Comparison of ENCODE assay signal across 35 cellular contexts in the genomic region with DNA sequence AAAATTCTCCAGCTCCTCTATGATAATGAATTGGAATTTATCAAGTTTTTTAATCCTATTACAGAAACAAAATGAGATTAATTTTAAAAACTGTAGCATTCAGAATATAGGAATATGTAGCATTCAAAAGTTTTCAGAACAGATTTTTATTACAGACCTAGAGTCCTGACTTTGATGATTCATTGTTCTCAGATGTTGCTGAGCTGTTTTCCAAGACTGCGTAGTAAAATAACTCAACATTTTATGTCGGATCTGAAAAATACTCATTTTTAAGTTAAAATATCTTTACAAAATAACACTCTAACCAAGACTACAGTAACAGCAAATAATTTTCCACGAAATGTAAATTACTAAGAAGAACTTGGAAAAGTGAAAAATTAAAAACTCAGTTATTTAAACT.
"Had no signal": no experiment of that assay in that cellular context is flagged by ENCODE, and none has a peak within 500 bp of the region (broad histone marks: within the 10 kb centered on the region; RNA-seq: fewer than 3 reads in every experiment).

No MANE protein-coding gene starts in this region.

- H3K36me3 Mint-ChIP-seq: activated CD4-positive, alpha-beta memory T cell treated with anti-CD3 and anti-CD28 coated beads for 36 hours; activated naive CD4-positive, alpha-beta T cell treated with anti-CD3 and anti-CD28 coated beads, Interleukin-2, amount 10 ng/mL, durations not matched to agents 7 days and 5 days; mesothelial cell of epicardium had no signal

- H3K4me1 Mint-ChIP-seq: activated CD4-positive, alpha-beta T cell treated with anti-CD3 and anti-CD28 coated beads, Interleukin-2, amount 10 ng/mL, durations not matched to agents 24 days and 14 days; activated naive CD4-positive, alpha-beta T cell treated with anti-CD3 and anti-CD28 coated beads, Interleukin-2, amount 10 ng/mL, durations not matched to agents 7 days and 5 days; activated naive CD8-positive, alpha-beta T cell treated with anti-CD3 and anti-CD28 coated beads, Interleukin-2, amount 10 ng/mL, durations not matched to agents 7 days and 5 days; mesothelial cell of epicardium; naive thymus-derived CD4-positive, alpha-beta T cell; stimulated activated memory B cell treated with anti-CD40 and anti-IgM and Interleukin-4, amounts not matched to agents 10 μg/mL and 1 μg/mL and 100 μg/mL, for 72 hours; stimulated activated naive CD8-positive, alpha-beta T cell treated with anti-CD3 and anti-CD28 coated beads, Interleukin-15, amount 100 ng/mL, for 72 hours had no signal

- H3K27ac Mint-ChIP-seq: activated CD4-positive, alpha-beta memory T cell treated with anti-CD3 and anti-CD28 coated beads for 36 hours; activated CD4-positive, alpha-beta T cell treated with anti-CD3 and anti-CD28 coated beads, Interleukin-2, amount 10 ng/mL, durations not matched to agents 24 days and 14 days; activated naive CD4-positive, alpha-beta T cell treated with anti-CD3 and anti-CD28 coated beads, Interleukin-2, amount 10 ng/mL, durations not matched to agents 7 days and 5 days; activated naive CD8-positive, alpha-beta T cell treated with anti-CD3 and anti-CD28 coated beads, Interleukin-2, amount 10 ng/mL, durations not matched to agents 7 days and 5 days; effector memory CD8-positive, alpha-beta T cell; mesothelial cell of epicardium; naive thymus-derived CD4-positive, alpha-beta T cell; progenitor cell of endocrine pancreas; stimulated activated memory B cell treated with anti-CD40 and anti-IgM and Interleukin-4, amounts not matched to agents 10 μg/mL and 1 μg/mL and 100 μg/mL, for 72 hours; stimulated activated naive CD8-positive, alpha-beta T cell treated with anti-CD3 and anti-CD28 coated beads, Interleukin-15, amount 100 ng/mL, for 72 hours; T-helper 1 cell treated with Interleukin-12 subunit alpha and Interleukin-12 subunit beta and Interleukin-4 antibody, amounts not matched to agents 30 μg/mL and 1 μg/mL, for 36 hours had no signal

- DNase-seq: activated CD4-positive, alpha-beta memory T cell treated with anti-CD3 and anti-CD28 coated beads for 36 hours; activated CD4-positive, alpha-beta T cell treated with anti-CD3 and anti-CD28 coated beads, Interleukin-2, amount 10 ng/mL, durations not matched to agents 24 days and 14 days; activated CD4-positive, CD25-positive, alpha-beta regulatory T cell treated with anti-CD3 and anti-CD28 coated beads, Interleukin-2, amount 50 U/mL, for 72 hours; activated CD8-positive, alpha-beta memory T cell treated with anti-CD3 and anti-CD28 coated beads, Interleukin-2, amount 50 U/mL, for 4 hours; activated gamma-delta T cell; activated naive CD4-positive, alpha-beta T cell treated with anti-CD3 and anti-CD28 coated beads, Interleukin-2, amount 10 ng/mL, durations not matched to agents 7 days and 5 days; activated naive CD8-positive, alpha-beta T cell treated with anti-CD3 and anti-CD28 coated beads, Interleukin-2, amount 10 ng/mL, durations not matched to agents 7 days and 5 days; activated T-cell treated with anti-CD3 and anti-CD28 coated beads, Interleukin-2, amount 50 U/mL, for 1 hour; amniotic stem cell; caudate nucleus; cortex of kidney; effector memory CD8-positive, alpha-beta T cell; gastrocnemius medialis; glutamatergic neuron; hippocampal formation; kidney; left colon; mammary epithelial cell; naive thymus-derived CD4-positive, alpha-beta T cell; ovary; right lobe of liver; stimulated activated CD4-positive, alpha-beta T cell treated with anti-CD3 and anti-CD28 coated beads, Interleukin-1b, Interleukin-23, amount 100 ng/mL, for 48 hours; stimulated activated CD4-positive, alpha-beta T cell treated with anti-CD3 and anti-CD28 coated beads, Interleukin-4, amount 100 ng/mL, for 4 hours; stimulated activated CD8-positive, alpha-beta memory T cell treated with anti-CD3 and anti-CD28 coated beads, Interleukin-4, amount 100 ng/mL, for 48 hours; stimulated activated naive CD8-positive, alpha-beta T cell treated with anti-CD3 and anti-CD28 coated beads, Interleukin-15, amount 100 ng/mL, for 72 hours; T1000; thyroid gland; upper lobe of right lung had no signal

- H3K4me3 Mint-ChIP-seq: activated CD4-positive, alpha-beta memory T cell treated with anti-CD3 and anti-CD28 coated beads for 36 hours; activated CD4-positive, alpha-beta T cell treated with anti-CD3 and anti-CD28 coated beads, Interleukin-2, amount 10 ng/mL, durations not matched to agents 24 days and 14 days; activated naive CD4-positive, alpha-beta T cell treated with anti-CD3 and anti-CD28 coated beads, Interleukin-2, amount 10 ng/mL, durations not matched to agents 7 days and 5 days; activated naive CD8-positive, alpha-beta T cell treated with anti-CD3 and anti-CD28 coated beads, Interleukin-2, amount 10 ng/mL, durations not matched to agents 7 days and 5 days; effector memory CD8-positive, alpha-beta T cell; mesothelial cell of epicardium; naive thymus-derived CD4-positive, alpha-beta T cell; stimulated activated memory B cell treated with anti-CD40 and anti-IgM and Interleukin-4, amounts not matched to agents 10 μg/mL and 1 μg/mL and 100 μg/mL, for 72 hours; stimulated activated naive CD8-positive, alpha-beta T cell treated with anti-CD3 and anti-CD28 coated beads, Interleukin-15, amount 100 ng/mL, for 72 hours; T-helper 1 cell treated with Interleukin-12 subunit alpha and Interleukin-12 subunit beta and Interleukin-4 antibody, amounts not matched to agents 30 μg/mL and 1 μg/mL, for 36 hours had no signal

- H3K36me3 ChIP-seq: gastrocnemius medialis, ovary, right lobe of liver, thyroid gland, upper lobe of right lung had no signal

- H3K4me3 ChIP-seq: gastrocnemius medialis, ovary, right lobe of liver, skin epidermis, thyroid gland, upper lobe of right lung had no signal

- H3K4me1 ChIP-seq: right lobe of liver, thyroid gland, upper lobe of right lung had no signal

- H3K27ac ChIP-seq: gastrocnemius medialis, ovary, right lobe of liver, skin epidermis, thyroid gland, upper lobe of right lung had no signal

- H3K27me3 ChIP-seq: gastrocnemius medialis, ovary, right lobe of liver, thyroid gland, upper lobe of right lung had no signal

- FAIRE-seq: astrocyte, endothelial cell of umbilical vein had no signal

- ATAC-seq: effector memory CD8-positive, alpha-beta T cell; gastrocnemius medialis; left colon; naive thymus-derived CD4-positive, alpha-beta T cell; right lobe of liver; stimulated activated memory B cell treated with anti-CD40 and anti-IgM and Interleukin-4, amounts not matched to agents 10 μg/mL and 1 μg/mL and 100 μg/mL, for 72 hours; stimulated activated naive CD8-positive, alpha-beta T cell treated with anti-CD3 and anti-CD28 coated beads, Interleukin-15, amount 100 ng/mL, for 72 hours; upper lobe of right lung had no signal

- H3K9me3 ChIP-seq: gastrocnemius medialis, ovary, right lobe of liver, thyroid gland, upper lobe of right lung had no signal

- H3K27me3 Mint-ChIP-seq: activated CD4-positive, alpha-beta memory T cell treated with anti-CD3 and anti-CD28 coated beads for 36 hours; activated naive CD4-positive, alpha-beta T cell treated with anti-CD3 and anti-CD28 coated beads, Interleukin-2, amount 10 ng/mL, durations not matched to agents 7 days and 5 days; effector memory CD8-positive, alpha-beta T cell; stimulated activated memory B cell treated with anti-CD40 and anti-IgM and Interleukin-4, amounts not matched to agents 10 μg/mL and 1 μg/mL and 100 μg/mL, for 72 hours; stimulated activated naive CD8-positive, alpha-beta T cell treated with anti-CD3 and anti-CD28 coated beads, Interleukin-15, amount 100 ng/mL, for 72 hours had no signal

- H3K9me3 Mint-ChIP-seq: activated CD4-positive, alpha-beta memory T cell treated with anti-CD3 and anti-CD28 coated beads for 36 hours; activated naive CD4-positive, alpha-beta T cell treated with anti-CD3 and anti-CD28 coated beads, Interleukin-2, amount 10 ng/mL, durations not matched to agents 7 days and 5 days; activated naive CD8-positive, alpha-beta T cell treated with anti-CD3 and anti-CD28 coated beads, Interleukin-2, amount 10 ng/mL, durations not matched to agents 7 days and 5 days; effector memory CD8-positive, alpha-beta T cell; mesothelial cell of epicardium; naive thymus-derived CD4-positive, alpha-beta T cell; stimulated activated memory B cell treated with anti-CD40 and anti-IgM and Interleukin-4, amounts not matched to agents 10 μg/mL and 1 μg/mL and 100 μg/mL, for 72 hours; stimulated activated naive CD8-positive, alpha-beta T cell treated with anti-CD3 and anti-CD28 coated beads, Interleukin-15, amount 100 ng/mL, for 72 hours; T-helper 1 cell treated with Interleukin-12 subunit alpha and Interleukin-12 subunit beta and Interleukin-4 antibody, amounts not matched to agents 30 μg/mL and 1 μg/mL, for 36 hours had no signal
